Comparison of ENCODE assay signal across 1 cellular context in the genomic region with DNA sequence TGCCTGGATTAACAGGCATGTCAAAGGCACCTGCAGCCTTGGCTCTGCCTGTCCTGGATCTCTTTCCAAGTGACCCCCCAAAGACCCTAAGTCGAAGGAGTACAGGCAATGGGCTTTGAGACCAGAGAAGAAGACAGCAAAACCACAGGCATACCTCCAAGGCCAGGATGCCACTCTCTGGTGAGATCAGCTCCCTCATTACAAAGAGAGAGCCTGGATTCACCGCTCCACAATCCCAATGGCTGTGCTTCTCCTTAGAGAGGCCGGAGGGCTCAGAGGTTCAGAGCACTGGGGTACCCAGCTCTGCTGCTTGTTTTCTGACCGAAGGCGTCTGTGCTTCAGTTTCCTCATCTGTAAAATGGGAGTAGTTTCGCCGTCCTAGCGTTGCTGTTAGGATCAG.
TF ChIP-seq lines count a peak whose summit lies in the region.

No MANE protein-coding gene starts in this region.

TF ChIP-seq in IMR-90, 13 proteins besides CTCF, POLR2A, EP300 and RAD21 (continued from another document):
- TF ChIP-seq, protein P1, sequence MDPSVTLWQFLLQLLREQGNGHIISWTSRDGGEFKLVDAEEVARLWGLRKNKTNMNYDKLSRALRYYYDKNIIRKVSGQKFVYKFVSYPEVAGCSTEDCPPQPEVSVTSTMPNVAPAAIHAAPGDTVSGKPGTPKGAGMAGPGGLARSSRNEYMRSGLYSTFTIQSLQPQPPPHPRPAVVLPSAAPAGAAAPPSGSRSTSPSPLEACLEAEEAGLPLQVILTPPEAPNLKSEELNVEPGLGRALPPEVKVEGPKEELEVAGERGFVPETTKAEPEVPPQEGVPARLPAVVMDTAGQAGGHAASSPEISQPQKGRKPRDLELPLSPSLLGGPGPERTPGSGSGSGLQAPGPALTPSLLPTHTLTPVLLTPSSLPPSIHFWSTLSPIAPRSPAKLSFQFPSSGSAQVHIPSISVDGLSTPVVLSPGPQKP (IDR thresholded peaks at IDR 0.05; ENCODE audit: borderline replicate concordance, low read depth, low read length), result no peak
